18 cellular contexts compared by ENCODE assay signal in genomic region chr18:4631239-4631638, GRCh38.
A peak's percentile ranks its signal among the peaks of the same experiment; 100 is the strongest.
DNase-seq lines count a peak whose midpoint lies in the region; ATAC-seq and TF ChIP-seq lines count a peak whose summit lies in the region.
"Had no signal": no experiment of that assay in that cellular context is flagged by ENCODE, and none has a peak within 500 bp of the region (broad histone marks: within the 10 kb centered on the region; RNA-seq: fewer than 3 reads in every experiment).

No MANE protein-coding gene starts in this region.

- H3K4me3 ChIP-seq in HUES48 (ENCODE audit: low read depth, low read length) (no peak overlapping the region), endodermal cell (ENCODE audit: low read length) (no peak overlapping the region), mesendoderm (ENCODE audit: low read length) (no peak overlapping the region), sigmoid colon (no peak overlapping the region)
- H3K4me3 ChIP-seq: GM23248 had no signal

- no peak overlapping the region for H3K4me3 Mint-ChIP-seq in endodermal cell
- no peak overlapping the region for H3K4me3 Mint-ChIP-seq in activated T-helper 17 cell treated with anti-CD3 and anti-CD28 coated beads, Interleukin-2, amount 50 U/mL, for 72 hours
- H3K4me3 Mint-ChIP-seq: CD14-positive monocyte; CD8-positive, alpha-beta memory T cell had no signal

- H3K9me3 ChIP-seq in HUES48 (ENCODE audit: control insufficient read depth, insufficient read depth, low read length) (no peaks in the 10 kb centered on the region), endodermal cell (ENCODE audit: control insufficient read depth, low read length) (no peaks in the 10 kb centered on the region), sigmoid colon (no peaks in the 10 kb centered on the region)
- H3K9me3 ChIP-seq: Caco-2 had no signal

- no peak for TF ChIP-seq POLR2A in sigmoid colon (IDR thresholded peaks at IDR 0.05)

- no peak overlapping the region for H2BK5ac ChIP-seq in mesendoderm (ENCODE audit: low read length)

- no peak overlapping the region for H3K23ac ChIP-seq in mesendoderm (ENCODE audit: low read length)

- H3K4ac ChIP-seq in mesendoderm (ENCODE audit: low read depth, low read length): no peak overlapping the region

- H3K79me1 ChIP-seq in mesendoderm (ENCODE audit: low read length): no peaks in the 10 kb centered on the region

- no peak overlapping the region for H2BK15ac ChIP-seq in mesendoderm (replicated peaks; ENCODE audit: low read depth)

- H3K36me3 Mint-ChIP-seq in endodermal cell (ENCODE audit: low read depth): no peaks in the 10 kb centered on the region
- H3K36me3 Mint-ChIP-seq in activated T-helper 17 cell treated with anti-CD3 and anti-CD28 coated beads, Interleukin-2, amount 50 U/mL, for 72 hours (ENCODE audit: low read depth): no peaks in the 10 kb centered on the region
- H3K36me3 Mint-ChIP-seq: CD14-positive monocyte; CD8-positive, alpha-beta memory T cell had no signal

- TF ChIP-seq EP300 in sigmoid colon (IDR thresholded peaks at IDR 0.05): no peak

- no peak overlapping the region for H3K4me2 ChIP-seq in mesendoderm (ENCODE audit: low read length)

- WGBS in endodermal cell (ENCODE audit: insufficient coverage in 1 of 2, insufficient read length in 1 of 2), 2 experiments: 82 to 90% methylated on average over 4 to 6 of the region's 6 CpGs
- WGBS in mesendoderm (ENCODE audit: extremely low coverage, insufficient coverage, low lambda C conversion rate): no CpG with 5 or more reads among the region's 6 CpGs
- WGBS in sigmoid colon, 2 donors: 84 to 88% methylated on average over 6 of the region's 6 CpGs

- no peak overlapping the region for H3K27ac Mint-ChIP-seq in endodermal cell
- H3K27ac Mint-ChIP-seq in activated T-helper 17 cell treated with anti-CD3 and anti-CD28 coated beads, Interleukin-2, amount 50 U/mL, for 72 hours: no peak overlapping the region
- H3K27ac Mint-ChIP-seq: CD14-positive monocyte; CD8-positive, alpha-beta memory T cell had no signal

- intact Hi-C loops in sigmoid colon (cut with DNase I): no loop called here

- no peaks in the 10 kb centered on the region for H3K79me2 ChIP-seq in mesendoderm (ENCODE audit: control insufficient read depth, insufficient read depth, low read length)

- H4K8ac ChIP-seq in mesendoderm (ENCODE audit: low read depth, low read length): no peak overlapping the region

- no peak overlapping the region for H3K27ac ChIP-seq in HUES48 (ENCODE audit: low read depth, low read length)
- no peak overlapping the region for H3K27ac ChIP-seq in endodermal cell (ENCODE audit: low read depth, low read length)
- no peak overlapping the region for H3K27ac ChIP-seq in mesendoderm (ENCODE audit: low read depth, low read length)
- no peak overlapping the region for H3K27ac ChIP-seq in sigmoid colon
- H3K27ac ChIP-seq: GM23248, HL-60 had no signal

- DNase-seq in ELF-1 (ENCODE audit: low read depth, low spot score) (peak; percentile 8), endodermal cell (peak; percentile 63), mesendoderm (peak; percentile 44), sigmoid colon (no peak), NCI-H526 (lab: John Stamatoyannopoulos, UW) (no peak), AG08396 (ENCODE audit: low spot score) (no peak)
- DNase-seq: 8988T; ACHN; CD8-positive, alpha-beta memory T cell; DND-41; GM23248; IMR-90; KBM-7 had no signal

- TF ChIP-seq CTCF in endodermal cell (conservative IDR thresholded peaks at IDR 0.05) (peak; percentile 69), sigmoid colon (IDR thresholded peaks at IDR 0.05) (no peak)

- H3K4me1 ChIP-seq in HUES48 (ENCODE audit: control insufficient read depth, insufficient read depth, low read length) (no peaks in the 10 kb centered on the region), endodermal cell (ENCODE audit: control insufficient read depth, insufficient read depth, low read length) (no peaks in the 10 kb centered on the region), mesendoderm (ENCODE audit: control insufficient read depth, low read depth, low read length) (no peaks in the 10 kb centered on the region), sigmoid colon (no peaks in the 10 kb centered on the region)
- H3K4me1 ChIP-seq: Caco-2 had no signal

- no peak overlapping the region for H4K5ac ChIP-seq in mesendoderm (ENCODE audit: low read length)

- H2BK120ac ChIP-seq in mesendoderm (ENCODE audit: low read depth, low read length): no peak overlapping the region

- no peaks in the 10 kb centered on the region for H3K9me3 Mint-ChIP-seq in endodermal cell
- peaks cover 9% of the 10 kb centered on the region for H3K9me3 Mint-ChIP-seq in activated T-helper 17 cell treated with anti-CD3 and anti-CD28 coated beads, Interleukin-2, amount 50 U/mL, for 72 hours

- H3K56ac ChIP-seq in mesendoderm (ENCODE audit: low read length): no peak overlapping the region

- H2AK5ac ChIP-seq in mesendoderm (ENCODE audit: low read length): no peak overlapping the region

- H3K18ac ChIP-seq in mesendoderm (ENCODE audit: low read length): no peak overlapping the region

- H3K36me3 ChIP-seq in HUES48 (ENCODE audit: control insufficient read depth, insufficient read depth, low read length) (no peaks in the 10 kb centered on the region), endodermal cell (ENCODE audit: control insufficient read depth, insufficient read depth, low read length) (no peaks in the 10 kb centered on the region), mesendoderm (ENCODE audit: control insufficient read depth, insufficient read depth, low read length) (no peaks in the 10 kb centered on the region), sigmoid colon (no peaks in the 10 kb centered on the region)

- ATAC-seq in activated T-helper 17 cell treated with anti-CD3 and anti-CD28 coated beads, Interleukin-2, amount 50 U/mL, for 72 hours (replicated peaks): no peak

- no peaks in the 10 kb centered on the region for H3K4me1 Mint-ChIP-seq in endodermal cell
- no peaks in the 10 kb centered on the region for H3K4me1 Mint-ChIP-seq in activated T-helper 17 cell treated with anti-CD3 and anti-CD28 coated beads, Interleukin-2, amount 50 U/mL, for 72 hours
- H3K4me1 Mint-ChIP-seq: CD14-positive monocyte; CD8-positive, alpha-beta memory T cell had no signal

- no peaks in the 10 kb centered on the region for H3K27me3 ChIP-seq in HUES48 (ENCODE audit: control insufficient read depth, insufficient read depth, low read length)
- H3K27me3 ChIP-seq in endodermal cell (ENCODE audit: control insufficient read depth, insufficient read depth, low read length, poor library complexity, severe bottlenecking): no peaks in the 10 kb centered on the region
- H3K27me3 ChIP-seq in mesendoderm (ENCODE audit: insufficient read depth, low read length, poor library complexity): no peaks in the 10 kb centered on the region
- H3K27me3 ChIP-seq in sigmoid colon: no peaks in the 10 kb centered on the region

- 0 out of 2 replicates have a peak overlapping the region, but pooled peaks have one; percentile 16 for H3K9ac ChIP-seq in HUES48 (ENCODE audit: low read depth, low read length)
- no peak overlapping the region for H3K9ac ChIP-seq in endodermal cell (ENCODE audit: extremely low read depth, low read length, poor library complexity, severe bottlenecking)
- no peak overlapping the region for H3K9ac ChIP-seq in mesendoderm (ENCODE audit: low read length)
- H3K9ac ChIP-seq: GM23248 had no signal

- no peaks in the 10 kb centered on the region for H3K27me3 Mint-ChIP-seq in endodermal cell (ENCODE audit: insufficient read depth)
- H3K27me3 Mint-ChIP-seq in activated T-helper 17 cell treated with anti-CD3 and anti-CD28 coated beads, Interleukin-2, amount 50 U/mL, for 72 hours: no peaks in the 10 kb centered on the region
- H3K27me3 Mint-ChIP-seq: CD8-positive, alpha-beta memory T cell had no signal

Comparison
In these comparisons a context has a peak if more than half of its experiments do, and no peak if none do; other contexts are left out.
1. DNase-seq: peak in ELF-1 (single experiment), endodermal cell (single experiment) and mesendoderm (single experiment); none in sigmoid colon (single experiment), NCI-H526 (0 of 2) and AG08396 (single experiment).